ENCODE assay signal across 1 cellular context in the genomic region with DNA sequence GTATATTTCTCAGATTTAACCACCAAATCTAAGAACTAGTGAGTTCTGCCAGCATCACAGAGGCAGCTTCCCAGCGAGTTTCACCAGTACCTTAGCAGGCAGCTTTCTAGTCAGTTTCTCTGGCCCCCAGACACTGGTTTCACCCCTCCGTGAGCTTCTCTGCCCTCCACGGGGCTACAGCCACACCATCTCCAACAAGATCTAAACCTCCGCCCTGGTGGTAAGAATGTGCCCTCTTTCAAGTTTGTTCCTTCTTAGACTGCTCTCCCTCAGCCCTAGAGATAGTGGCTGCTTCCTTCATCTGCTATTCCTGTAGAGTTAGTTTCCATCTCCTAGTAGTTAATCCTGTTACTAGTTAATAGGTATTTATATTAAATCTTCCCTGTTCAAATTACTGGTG.
TF ChIP-seq lines count a peak whose summit lies in the region.

No MANE protein-coding gene starts in this region.

TF ChIP-seq in H1, 55 proteins besides CTCF, POLR2A, EP300 and RAD21:
- TF ChIP-seq TEAD4 (IDR thresholded peaks at IDR 0.05; ENCODE audit: low read depth, low read length): peak; percentile 83
- TF ChIP-seq E2F6 (IDR thresholded peaks at IDR 0.05): no peak
